Comparison of ENCODE assay signal across 8 cellular contexts in the genomic region with DNA sequence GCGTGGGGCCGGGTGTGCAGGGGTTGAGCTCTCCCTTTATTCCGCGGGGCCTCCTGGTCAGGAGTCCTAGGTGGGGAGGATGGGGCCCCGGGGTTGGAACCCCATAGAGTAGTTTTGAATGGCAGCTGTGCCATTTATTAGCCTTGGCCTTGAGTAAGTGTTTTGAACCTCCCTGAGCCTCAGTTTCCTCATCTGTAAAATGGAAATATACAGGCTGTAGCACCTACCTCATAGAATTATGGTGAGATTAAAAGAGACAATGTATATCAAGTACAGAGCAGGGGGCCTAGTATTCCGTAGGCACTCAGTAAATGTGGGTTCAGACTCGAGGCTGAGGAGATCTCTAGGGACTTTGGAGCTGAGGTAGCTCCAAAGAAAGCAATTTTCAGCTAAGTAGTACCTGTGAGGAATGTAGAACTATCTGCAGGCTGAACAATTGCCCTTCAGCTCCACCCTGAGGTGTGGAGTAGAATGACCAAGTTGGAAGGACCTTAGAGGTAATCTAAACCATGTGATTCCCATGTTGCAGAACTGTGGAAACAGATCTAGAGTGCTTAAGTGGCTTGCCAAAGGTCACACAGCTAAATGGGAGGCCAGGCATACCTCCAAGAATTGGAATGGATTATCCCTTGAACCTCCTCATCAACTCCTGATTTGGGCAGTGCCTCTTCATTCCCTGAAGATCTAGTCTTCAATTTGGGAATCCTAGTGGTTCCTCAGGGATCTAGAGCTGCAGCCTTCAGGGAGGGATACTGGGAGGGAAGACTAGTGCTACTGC. TPM values are rescaled to one million over a fixed set of nuclear protein-coding genes. Genes with fewer than 3 reads are reported as not detected.
DNase-seq lines count a peak whose midpoint lies in the region; ATAC-seq, FAIRE-seq and TF ChIP-seq lines count a peak whose summit lies in the region.

No MANE protein-coding gene starts in this region.

- 30 to 35% methylated on average over 7 of the region's 7 CpGs for WGBS in heart right ventricle, 2 donors
- 27 to 41% (median 41%) methylated on average over 6 to 7 of the region's 7 CpGs for WGBS in psoas muscle, 3 donors

- no peak for FAIRE-seq in D721Med (lab: Jason Lieb, UNC)

- H3K27me3 Mint-ChIP-seq in activated naive CD4-positive, alpha-beta T cell treated with anti-CD3 and anti-CD28 coated beads for 36 hours (ENCODE audit: low read depth) = no peaks in the 10 kb centered on the region

- DNase-seq in D721Med (ENCODE audit: insufficient read length, low spot score) = no peak
- DNase-seq in NOMO-1 (lab: John Stamatoyannopoulos, UW; ENCODE audit: unreplicated experiment in 2 of 2) = peak; percentile 57 to 83
- DNase-seq in activated naive CD4-positive, alpha-beta T cell treated with anti-CD3 and anti-CD28 coated beads for 36 hours = peak; percentile 59
- no peak for DNase-seq in heart right ventricle
- DNase-seq in psoas muscle = no peak
- DNase-seq in NCI-H446 treated with DMSO at 0.1 percent for 48 hours (lab: John Stamatoyannopoulos, UW) = no peak

- H3K27ac ChIP-seq in heart right ventricle (peak overlapping the region in 9 of 10 donors; percentile 23 to 86 (median 77)), psoas muscle (no peak overlapping the region)

- intact Hi-C loops in activated naive CD4-positive, alpha-beta T cell treated with anti-CD3 and anti-CD28 coated beads for 36 hours (cut with micrococcal nuclease) = loop anchor here (1.0 to 5.0 kb wide), 5 partner anchors 24 to 194 kb away; no protein-coding TSS in a partner anchor
- intact Hi-C loops in heart right ventricle (cut with DNase I) = loop anchor here in 1 of 10 donors (5.0 kb wide), 1 partner anchor 33 kb away; a partner anchor contains a TSS
- intact Hi-C loops in psoas muscle (cut with DNase I) = no loop called here

- no peaks in the 10 kb centered on the region for H3K9me3 Mint-ChIP-seq in activated naive CD4-positive, alpha-beta T cell treated with anti-CD3 and anti-CD28 coated beads for 36 hours

- CTCF ChIA-PET in activated naive CD4-positive, alpha-beta T cell treated with anti-CD3 and anti-CD28 coated beads for 36 hours (lab: Charles Lee) = interaction anchor here (0.6 to 3.6 kb wide), 24 partner anchors 10 to 264 kb away, joined by 3 to 54 read pairs (median 6); a partner anchor contains a TSS

- H3K36me3 Mint-ChIP-seq in activated naive CD4-positive, alpha-beta T cell treated with anti-CD3 and anti-CD28 coated beads for 36 hours (ENCODE audit: low read depth) = peaks cover 9% of the 10 kb centered on the region

- no peak overlapping the region for H3K27ac Mint-ChIP-seq in activated naive CD4-positive, alpha-beta T cell treated with anti-CD3 and anti-CD28 coated beads for 36 hours

- ATAC-seq in GM19351 (IDR thresholded peaks at IDR 0.05; ENCODE audit: unreplicated experiment) (peak; percentile 82), HG03457 (IDR thresholded peaks at IDR 0.05; ENCODE audit: unreplicated experiment) (peak; percentile 63), heart right ventricle (peak in 7 of 8 donors; percentile 23 to 59 (median 46)), psoas muscle (peak; percentile 64 to 73 (median 71))

- H3K9me3 ChIP-seq in heart right ventricle (no peaks in the 10 kb centered on the region), psoas muscle (no peaks in the 10 kb centered on the region)

- H3K4me3 Mint-ChIP-seq in activated naive CD4-positive, alpha-beta T cell treated with anti-CD3 and anti-CD28 coated beads for 36 hours = peak overlapping the region; percentile 97

- H3K4me1 Mint-ChIP-seq in activated naive CD4-positive, alpha-beta T cell treated with anti-CD3 and anti-CD28 coated beads for 36 hours (ENCODE audit: low read depth) = peaks cover 18% of the 10 kb centered on the region

- H3K27me3 ChIP-seq in heart right ventricle (no peaks in the 10 kb centered on the region), psoas muscle (ENCODE audit: insufficient read depth in 3 of 3, low read length in 2 of 3) (no peaks in the 10 kb centered on the region)

- H3K36me3 ChIP-seq in heart right ventricle = no peaks in the 10 kb centered on the region
- H3K36me3 ChIP-seq in psoas muscle (ENCODE audit: insufficient read depth in 1 of 2, low read depth in 1 of 2) = no peaks in the 10 kb centered on the region

- TF ChIP-seq CTCF in D721Med (IDR thresholded peaks at IDR 0.05; ENCODE audit: insufficient read depth, missing control alignments) = peak; percentile 29
- peak in 5 of 9 donors; percentile 16 to 49 (median 39) for TF ChIP-seq CTCF in heart right ventricle (IDR thresholded peaks at IDR 0.05)
- peak; percentile 34 for TF ChIP-seq CTCF in psoas muscle (IDR thresholded peaks at IDR 0.05)

- peak overlapping the region; percentile 42 to 84 (median 78) for H3K4me3 ChIP-seq in heart right ventricle
- H3K4me3 ChIP-seq in psoas muscle = peak overlapping the region; percentile 78

- peaks cover 0 to 47% (median 25%) of the 10 kb centered on the region in 9 donors for H3K4me1 ChIP-seq in heart right ventricle
- H3K4me1 ChIP-seq in psoas muscle = peaks cover 13% of the 10 kb centered on the region

RNA-seq across cellular contexts. Expression of a gene that starts 0.7 kb away (rescaled TPM):
- total RNA-seq in activated naive CD4-positive, alpha-beta T cell treated with anti-CD3 and anti-CD28 coated beads for 36 hours = 10 to 100 TPM; 38.9 to 40.8 TPM
- total RNA-seq in heart right ventricle = 10 to 100 TPM; 17.2 to 29.8 (median 20.9) TPM
- 10 to 100 TPM; 12.7 to 25.9 TPM for polyA plus RNA-seq in heart right ventricle
- total RNA-seq in psoas muscle = 10 to 100 TPM in 1 of 4 donors, 1 to 10 TPM in 3; 4.5 to 14.5 (median 7.7) TPM
- polyA plus RNA-seq in psoas muscle = 10 to 100 TPM in 1 of 3 donors, 1 to 10 TPM in 2; 6.0 to 12.5 (median 6.0) TPM

RNA-seq across cellular contexts. Expression of a gene that starts 11.7 kb away (rescaled TPM):
- total RNA-seq in activated naive CD4-positive, alpha-beta T cell treated with anti-CD3 and anti-CD28 coated beads for 36 hours = 10 to 100 TPM; 90.8 to 97.6 TPM
- 10 to 100 TPM; 34.8 to 65.5 (median 48.1) TPM for total RNA-seq in heart right ventricle
- polyA plus RNA-seq in heart right ventricle = 10 to 100 TPM; 11.1 to 21.5 TPM
- 10 to 100 TPM; 45.3 to 85.1 (median 72.3) TPM for total RNA-seq in psoas muscle
- polyA plus RNA-seq in psoas muscle = 10 to 100 TPM; 25.9 to 59.3 (median 37.0) TPM

RNA-seq across cellular contexts. Expression of a gene that starts 31.7 kb away (rescaled TPM):
- total RNA-seq in activated naive CD4-positive, alpha-beta T cell treated with anti-CD3 and anti-CD28 coated beads for 36 hours = 100 to 1,000 TPM; 142 TPM
- total RNA-seq in heart right ventricle (10 to 100 TPM; 15.3 to 46.9 (median 20.3) TPM), psoas muscle (10 to 100 TPM; 22.4 to 40.9 (median 37.6) TPM)
- polyA plus RNA-seq in heart right ventricle (10 to 100 TPM; 19.3 to 55.7 TPM), psoas muscle (10 to 100 TPM; 44.5 to 80.1 (median 51.3) TPM)

RNA-seq across cellular contexts. Expression of a gene that starts 46.4 kb away (rescaled TPM):
- total RNA-seq in activated naive CD4-positive, alpha-beta T cell treated with anti-CD3 and anti-CD28 coated beads for 36 hours = 10 to 100 TPM; 62.9 to 68.5 TPM
- total RNA-seq in heart right ventricle = 10 to 100 TPM; 25.8 to 55.7 (median 39.9) TPM
- 10 to 100 TPM; 11.9 to 37.6 TPM for polyA plus RNA-seq in heart right ventricle
- total RNA-seq in psoas muscle = 100 to 1,000 TPM in 3 of 4 donors, 10 to 100 TPM in 1; 97.5 to 147 (median 112) TPM
- 100 to 1,000 TPM in 1 of 3 donors, 10 to 100 TPM in 2; 52.1 to 133 (median 66.4) TPM for polyA plus RNA-seq in psoas muscle

Comparison
In these comparisons a context has a peak if more than half of its experiments do, and no peak if none do; other contexts are left out.
1. DNase-seq: peak in NOMO-1 (2 of 2) and activated naive CD4-positive, alpha-beta T cell treated with anti-CD3 and anti-CD28 coated beads for 36 hours (single experiment); none in D721Med (single experiment), heart right ventricle (0 of 2), psoas muscle (0 of 2) and NCI-H446 treated with DMSO at 0.1 percent for 48 hours (single experiment).
2. Peak in every context shown above with its lines, with median percentiles within 50 percentile points of each other: CTCF ChIP-seq and ATAC-seq.